Comparison of ENCODE assay signal across 8 cellular contexts in the genomic region with DNA sequence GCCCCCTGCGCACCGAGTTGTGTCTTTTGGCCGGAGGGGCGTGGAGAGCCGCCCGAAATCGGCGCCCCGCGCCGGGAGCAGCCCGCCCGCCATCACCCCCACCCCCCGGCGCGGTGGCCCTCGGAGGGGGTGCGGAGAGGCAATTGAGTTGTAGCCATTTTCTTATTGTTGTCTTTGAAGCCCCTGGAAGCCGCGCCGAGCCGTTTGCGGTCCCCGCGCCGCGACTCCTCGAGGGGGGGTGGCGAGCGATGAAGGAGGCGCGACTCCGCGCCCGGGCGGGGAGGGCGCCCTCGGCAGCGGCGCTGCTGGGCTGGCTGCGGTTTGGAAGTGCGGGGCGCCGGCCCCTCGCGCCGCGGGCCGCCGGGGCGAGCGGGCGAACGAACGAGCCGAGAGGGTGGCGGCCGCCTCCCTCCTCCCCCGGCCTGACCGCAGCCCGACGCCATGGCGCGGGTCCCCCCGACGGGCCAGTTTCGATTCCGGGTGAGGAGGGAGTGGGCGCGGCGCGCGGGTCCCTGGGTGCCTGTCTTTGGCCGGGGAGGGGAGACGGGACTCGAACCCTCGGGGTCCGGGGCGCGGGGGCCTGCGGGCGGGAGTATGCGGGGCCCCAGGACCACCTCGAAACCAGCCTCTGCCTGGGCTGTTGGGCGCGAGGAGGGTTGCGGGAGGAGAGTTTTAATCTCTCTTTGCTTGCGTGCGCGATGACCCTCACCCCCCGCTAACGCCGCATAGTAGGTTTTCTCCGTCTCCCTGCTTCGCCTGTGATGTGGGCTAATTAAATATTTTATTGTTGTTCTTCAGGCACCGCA. TPM values are rescaled to one million over a fixed set of nuclear protein-coding genes. Genes with fewer than 3 reads are reported as not detected.
DNase-seq lines count a peak whose midpoint lies in the region; ATAC-seq and TF ChIP-seq lines count a peak whose summit lies in the region.

No MANE protein-coding gene starts in this region.

- DNase-seq in CD14-positive monocyte (ENCODE audit: low spot score) (peak; percentile 49), epithelial cell of esophagus (ENCODE audit: low read depth) (peak; percentile 33), stomach (peak; percentile 51), amniotic stem cell (lab: John Stamatoyannopoulos, UW) (no peak)
- DNase-seq in activated CD8-positive, alpha-beta memory T cell treated with anti-CD3 and anti-CD28 coated beads, Interleukin-2, amount 50 U/mL, for 48 hours: peak; percentile 80

- H3K36me3 ChIP-seq in muscle layer of colon (ENCODE audit: insufficient read depth, low read length) (no peaks in the 10 kb centered on the region), stomach (no peaks in the 10 kb centered on the region)

- TF ChIP-seq CTCF in CD14-positive monocyte (IDR thresholded peaks at IDR 0.05) (no peak), epithelial cell of esophagus (IDR thresholded peaks at IDR 0.05; ENCODE audit: insufficient read depth, low read depth, low read length, missing control alignments) (no peak), stomach (IDR thresholded peaks at IDR 0.05) (no peak)

- H3K4me3 ChIP-seq in epithelial cell of esophagus (ENCODE audit: low read length) (peak overlapping the region; percentile 70), muscle layer of colon (ENCODE audit: low read depth in 1 of 2, low read length in 2 of 2) (peak overlapping the region; percentile 82 to 84), stomach (peak overlapping the region; percentile 87 to 98 (median 97))

- H3K27me3 ChIP-seq in muscle layer of colon (ENCODE audit: control insufficient read depth in 1 of 2, insufficient read depth in 2 of 2, low read length in 2 of 2): peaks cover 0 to 3% of the 10 kb centered on the region in 2 donors
- H3K27me3 ChIP-seq in stomach: peaks cover 0 to 8% (median 7%) of the 10 kb centered on the region in 3 donors

- H3K9ac ChIP-seq in muscle layer of colon (ENCODE audit: low read length): peak overlapping the region; percentile 87

- H3K27ac ChIP-seq in muscle layer of colon (ENCODE audit: low read depth, low read length): peak overlapping the region; percentile 92
- peak overlapping the region; percentile 95 to 99 (median 98) for H3K27ac ChIP-seq in stomach

- H3K36me3 Mint-ChIP-seq in CD14-positive monocyte: peaks cover 31% of the 10 kb centered on the region in 2 donors
- H3K36me3 Mint-ChIP-seq in IgD-negative memory B cell: peaks cover 3% of the 10 kb centered on the region

- H3K4me1 ChIP-seq in muscle layer of colon (ENCODE audit: insufficient read depth, low read length): peaks cover 14% of the 10 kb centered on the region
- peaks cover 27 to 54% (median 41%) of the 10 kb centered on the region in 4 donors for H3K4me1 ChIP-seq in stomach

- H3K27me3 Mint-ChIP-seq in CD14-positive monocyte (ENCODE audit: low read depth in 3 of 3): peaks cover 0 to 13% (median 11%) of the 10 kb centered on the region in 3 donors
- peaks cover 14% of the 10 kb centered on the region for H3K27me3 Mint-ChIP-seq in IgD-negative memory B cell

- H3K4me1 Mint-ChIP-seq in CD14-positive monocyte: peaks cover 59% of the 10 kb centered on the region
- H3K4me1 Mint-ChIP-seq in IgD-negative memory B cell: peaks cover 39 to 48% (median 47%) of the 10 kb centered on the region in 3 donors

- no peak for ATAC-seq in HG02840 (IDR thresholded peaks at IDR 0.05; ENCODE audit: low FRiP score, unreplicated experiment)

- 0 to 2% (median 1%) methylated on average over 44 to 94 of the region's 96 CpGs for WGBS in stomach, 5 donors

- TF ChIP-seq EP300 in stomach (IDR thresholded peaks at IDR 0.05): no peak

- H3K4me3 Mint-ChIP-seq in CD14-positive monocyte (peak overlapping the region; percentile 91 to 98), IgD-negative memory B cell (peak overlapping the region in 3 of 4 donors; percentile 90 to 98 (median 93))

- intact Hi-C loops in CD14-positive monocyte (cut with micrococcal nuclease) (loop anchor here (5.0 kb wide), 3 partner anchors 44 to 129 kb away; no protein-coding TSS in a partner anchor), stomach (cut with DNase I; ENCODE audit: low total_unique reads) (no loop called here)

- no peaks in the 10 kb centered on the region for H3K9me3 ChIP-seq in muscle layer of colon (ENCODE audit: low read length)
- peaks cover 0 to under 1% (median 0%) of the 10 kb centered on the region in 4 donors for H3K9me3 ChIP-seq in stomach

- TF ChIP-seq POLR2A in stomach (IDR thresholded peaks at IDR 0.05): no peak

- peak overlapping the region in 6 of 7 donors; percentile 88 to 98 (median 90) for H3K27ac Mint-ChIP-seq in CD14-positive monocyte
- H3K27ac Mint-ChIP-seq in IgD-negative memory B cell: peak overlapping the region; percentile 90 to 98 (median 97)

- no peaks in the 10 kb centered on the region for H3K9me3 Mint-ChIP-seq in CD14-positive monocyte
- no peaks in the 10 kb centered on the region for H3K9me3 Mint-ChIP-seq in IgD-negative memory B cell

RNA-seq across cellular contexts. Expression of gene TLE4, which starts 1.3 kb away (rescaled TPM):
- 10 to 100 TPM; 21.0 to 21.7 TPM for polyA plus RNA-seq in CD14-positive monocyte
- polyA plus RNA-seq in IgD-negative memory B cell: 20.4 TPM
- total RNA-seq in stomach: 10 to 100 TPM; 18.5 to 85.2 (median 42.0) TPM
- polyA plus RNA-seq in stomach: 10 to 100 TPM in 1 of 3 donors, 1 to 10 TPM in 2; 6.2 to 12.4 (median 7.2) TPM
